16 cellular contexts compared by ENCODE assay signal in genomic region chr10:49053998-49054692, GRCh38.
DNase-seq lines count a peak whose midpoint lies in the region; ATAC-seq, FAIRE-seq and TF ChIP-seq lines count a peak whose summit lies in the region.
"Had no signal": no experiment of that assay in that cellular context is flagged by ENCODE, and none has a peak within 500 bp of the region (broad histone marks: within the 10 kb centered on the region; RNA-seq: fewer than 3 reads in every experiment).

No MANE protein-coding gene starts in this region.

- H3K36me3 ChIP-seq in right atrium auricular region: no peaks in the 10 kb centered on the region
- H3K36me3 ChIP-seq in cardiac muscle cell: no peaks in the 10 kb centered on the region
- H3K36me3 ChIP-seq: BLaER1 had no signal

- no peak for TF ChIP-seq CTCF in right atrium auricular region (IDR thresholded peaks at IDR 0.05)
- TF ChIP-seq CTCF in cardiac muscle cell (IDR thresholded peaks at IDR 0.05; ENCODE audit: low read depth, low read length): no peak

- FAIRE-seq in H54 (lab: Jason Lieb, UNC): no peak
- FAIRE-seq: GM12891 had no signal

- no peak for DNase-seq in Right ventricle myocardium superior
- DNase-seq in right atrium auricular region (ENCODE audit: low spot score): no peak
- DNase-seq in cardiac muscle cell (ENCODE audit: low read depth in 1 of 2, low spot score in 1 of 2): no peak
- no peak for DNase-seq in right cardiac atrium
- DNase-seq in H54 (ENCODE audit: insufficient read length, low spot score): no peak
- DNase-seq in DMS53 treated with DMSO at 0.1 percent for 48 hours (lab: John Stamatoyannopoulos, UW; ENCODE audit: unreplicated experiment): no peak
- DNase-seq: 8988T; AML-193; CD8-positive, alpha-beta memory T cell; DMS53; HCEC 1CT; HFFc6 had no signal

- H3K4me1 ChIP-seq in right atrium auricular region: peaks cover 0 to 51% of the 10 kb centered on the region in 2 donors
- H3K4me1 ChIP-seq in cardiac muscle cell (ENCODE audit: low read depth): peaks cover 21% of the 10 kb centered on the region
- peaks cover 37% of the 10 kb centered on the region for H3K4me1 ChIP-seq in right cardiac atrium (ENCODE audit: control insufficient read depth, insufficient read depth, low read length)
- H3K4me1 ChIP-seq: BLaER1 had no signal

- no peak for TF ChIP-seq POLR2A in H54 (IDR thresholded peaks at IDR 0.05; ENCODE audit: low read depth, low read length)

- 80% methylated on average over 5 of the region's 5 CpGs for WGBS in right cardiac atrium

- H3K9me3 ChIP-seq in right atrium auricular region: no peaks in the 10 kb centered on the region
- no peaks in the 10 kb centered on the region for H3K9me3 ChIP-seq in cardiac muscle cell (ENCODE audit: low read depth)
- H3K9me3 ChIP-seq in right cardiac atrium (ENCODE audit: control insufficient read depth, low read length): no peaks in the 10 kb centered on the region

- H3K27ac ChIP-seq in right atrium auricular region (no peak overlapping the region), cardiac muscle cell (peak overlapping the region; percentile 20), right cardiac atrium (ENCODE audit: low read length) (peak overlapping the region; percentile 8)
- H3K27ac ChIP-seq: BLaER1 had no signal

- intact Hi-C loops in Right ventricle myocardium superior (cut with DNase I): loop anchor here (2.0 kb wide), 1 partner anchor 53 kb away; no protein-coding TSS in a partner anchor
- intact Hi-C loops in right cardiac atrium (cut with DNase I): no loop called here

- H3K27me3 ChIP-seq in right atrium auricular region (no peaks in the 10 kb centered on the region), cardiac muscle cell (no peaks in the 10 kb centered on the region), right cardiac atrium (ENCODE audit: control insufficient read depth, insufficient read depth) (no peaks in the 10 kb centered on the region)
- H3K27me3 ChIP-seq: BLaER1 had no signal

- ATAC-seq in Right ventricle myocardium superior (ENCODE audit: poor library complexity) (peak; percentile 65), right cardiac atrium (peak; percentile 39 to 56), HG03342 (IDR thresholded peaks at IDR 0.05; ENCODE audit: unreplicated experiment) (no peak)
- ATAC-seq: GM23338 had no signal

- H3K4me3 ChIP-seq in right atrium auricular region (no peak overlapping the region), cardiac muscle cell (no peak overlapping the region), right cardiac atrium (ENCODE audit: low read length) (no peak overlapping the region)
- H3K4me3 ChIP-seq: BLaER1, GM23338 had no signal

Comparison
In these comparisons a context has a peak if more than half of its experiments do, and no peak if none do; other contexts are left out.
1. H3K27ac ChIP-seq: peak in cardiac muscle cell (single experiment) and right cardiac atrium (single experiment); none in right atrium auricular region (0 of 2).